ENCODE assay signal across 8 cellular contexts in genomic region chr7:87506243-87507180, GRCh38. TPM values are rescaled to one million over a fixed set of nuclear protein-coding genes. Genes with fewer than 3 reads are reported as not detected.
DNase-seq lines count a peak whose midpoint lies in the region; ATAC-seq and TF ChIP-seq lines count a peak whose summit lies in the region.

No MANE protein-coding gene starts in this region.

- H3F3A ChIP-seq in neural progenitor cell (ENCODE audit: low read depth), result no peaks in the 10 kb centered on the region

- BruUV-seq in mammary epithelial cell (replicated peaks; lab: Mats Ljungman, UMichigan), result no TSS peak

- H4K20me1 ChIP-seq in mammary epithelial cell (ENCODE audit: insufficient read depth, low read length) (no peaks in the 10 kb centered on the region), neural progenitor cell (ENCODE audit: low read depth) (no peaks in the 10 kb centered on the region)

- H3K4me1 ChIP-seq in mammary epithelial cell (ENCODE audit: insufficient read depth, low read length) (no peaks in the 10 kb centered on the region), neural progenitor cell (no peaks in the 10 kb centered on the region)
- H3K4me1 ChIP-seq in CD8-positive, alpha-beta memory T cell (ENCODE audit: insufficient read depth, low read length), result no peaks in the 10 kb centered on the region

- H3K27ac ChIP-seq in mammary epithelial cell (ENCODE audit: insufficient read depth, low read depth, low read length) (no peak overlapping the region), neural progenitor cell (no peak overlapping the region)
- H3K27ac ChIP-seq in CD8-positive, alpha-beta memory T cell (ENCODE audit: low read depth, low read length), result no peak overlapping the region

- CTCF ChIA-PET in mammary epithelial cell (lab: Charles Lee; ENCODE audit: low non-redundant PET), result interaction anchor here (0.6 to 1.0 kb wide), 4 partner anchors 14 to 380 kb away, joined by 3 to 9 read pairs (median 5); partner anchors contain the start of gene DBF4
- CTCF ChIA-PET in CD8-positive, alpha-beta memory T cell (lab: Charles Lee), result interaction anchor here (1.0 to 1.8 kb wide), 2 partner anchors 8 to 380 kb away, joined by 3 to 6 read pairs; no protein-coding TSS in a partner anchor

- intact Hi-C loops in mammary epithelial cell (cut with micrococcal nuclease), result loop anchor here (1.0 to 5.0 kb wide), 6 partner anchors 101 to 604 kb away; no protein-coding TSS in a partner anchor

- WGBS in mammary epithelial cell (ENCODE audit: low coverage, missing lambda C conversion rate), result 61% methylated on average over 2 of the region's 3 CpGs

- peaks cover 3% of the 10 kb centered on the region for H3K27me3 Mint-ChIP-seq in neural progenitor cell (ENCODE audit: insufficient read depth, low read depth)
- peaks cover 0 to 1% of the 10 kb centered on the region in 2 donors for H3K27me3 Mint-ChIP-seq in CD8-positive, alpha-beta memory T cell

- peaks cover 10% of the 10 kb centered on the region for H3K4me1 Mint-ChIP-seq in neural progenitor cell
- H3K4me1 Mint-ChIP-seq in CD8-positive, alpha-beta memory T cell, result peaks cover 5 to 8% (median 6%) of the 10 kb centered on the region in 3 donors

- H3K4me3 ChIP-seq in mammary epithelial cell (replicated peaks in 1 of 3; ENCODE audit: insufficient read depth in 1 of 3, low read depth in 2 of 3, low read length in 3 of 3), result no peak overlapping the region
- H3K4me3 ChIP-seq in neural progenitor cell, result no peak overlapping the region
- H3K4me3 ChIP-seq in CD8-positive, alpha-beta memory T cell (ENCODE audit: low read length), result no peak overlapping the region

- POLR2A ChIA-PET in CD8-positive, alpha-beta memory T cell (lab: Charles Lee), result no interaction called here

- peak; percentile 21 for DNase-seq in G401 (ENCODE audit: low spot score)
- DNase-seq in M059J (ENCODE audit: low read depth), result peak; percentile 36
- peak; percentile 5 for DNase-seq in mammary epithelial cell
- DNase-seq in neural progenitor cell (ENCODE audit: low spot score), result no peak
- DNase-seq in CD8-positive, alpha-beta memory T cell, result no peak
- no peak for DNase-seq in stimulated activated CD4-positive, alpha-beta T cell treated with anti-CD3 and anti-CD28 coated beads, Interleukin-4, amount 100 ng/mL, for 1 hour
- no peak for DNase-seq in activated CD4-positive, CD25-positive, alpha-beta regulatory T cell treated with anti-CD3 and anti-CD28 coated beads, Interleukin-2, amount 50 U/mL, for 72 hours

- H3K9me3 Mint-ChIP-seq in neural progenitor cell, result no peaks in the 10 kb centered on the region
- H3K9me3 Mint-ChIP-seq in CD8-positive, alpha-beta memory T cell, result no peaks in the 10 kb centered on the region

- H3K4me2 ChIP-seq in mammary epithelial cell (ENCODE audit: insufficient read depth, low read depth, low read length) (no peak overlapping the region), neural progenitor cell (no peak overlapping the region)

- H3K27me3 ChIP-seq in mammary epithelial cell (ENCODE audit: insufficient read depth, low read length) (peaks cover 2% of the 10 kb centered on the region), neural progenitor cell (no peaks in the 10 kb centered on the region)
- no peaks in the 10 kb centered on the region for H3K27me3 ChIP-seq in CD8-positive, alpha-beta memory T cell (ENCODE audit: insufficient read depth, low read length, poor library complexity, severe bottlenecking)

- TF ChIP-seq CTCF in mammary epithelial cell (conservative IDR thresholded peaks at IDR 0.05 in 1 of 2, IDR thresholded peaks at IDR 0.05 in 1 of 2; ENCODE audit: extremely low read depth in 1 of 2, insufficient read depth in 1 of 2, low read depth in 1 of 2, low read length in 2 of 2), result peak; percentile 54 to 58
- peak; percentile 50 for TF ChIP-seq CTCF in neural progenitor cell (IDR thresholded peaks at IDR 0.05)

- dilution Hi-C loops in mammary epithelial cell (cut with HindIII; ENCODE audit: low sequenced_read_pairs), result no loop called here

- ATAC-seq in HG03439 (IDR thresholded peaks at IDR 0.05; ENCODE audit: unreplicated experiment), result no peak

- H3K4me3 Mint-ChIP-seq in neural progenitor cell, result no peak overlapping the region
- no peak overlapping the region for H3K4me3 Mint-ChIP-seq in CD8-positive, alpha-beta memory T cell

- H2AFZ ChIP-seq in mammary epithelial cell (ENCODE audit: low read depth, low read length), result no peak overlapping the region
- H2AFZ ChIP-seq in neural progenitor cell (replicated peaks), result peak overlapping the region; percentile 19

- no peaks in the 10 kb centered on the region for H3K36me3 ChIP-seq in mammary epithelial cell (ENCODE audit: insufficient read depth, low read length)
- H3K36me3 ChIP-seq in neural progenitor cell, result no peaks in the 10 kb centered on the region
- H3K36me3 ChIP-seq in CD8-positive, alpha-beta memory T cell (ENCODE audit: insufficient read depth, low read length), result no peaks in the 10 kb centered on the region

- H3K79me2 ChIP-seq in mammary epithelial cell (ENCODE audit: insufficient read depth, low read length) (no peaks in the 10 kb centered on the region), neural progenitor cell (ENCODE audit: low read depth) (no peaks in the 10 kb centered on the region)

- H3K27ac Mint-ChIP-seq in neural progenitor cell, result no peak overlapping the region
- H3K27ac Mint-ChIP-seq in CD8-positive, alpha-beta memory T cell, result peak overlapping the region in 2 of 8 donors; percentile 3 to 70

- in situ Hi-C loops in G401 (cut with HindIII; ENCODE audit: low sequenced_read_pairs), result no loop called here
- in situ Hi-C loops in mammary epithelial cell (cut with MboI; ENCODE audit: low sequenced_read_pairs in 2 of 2), result loop anchor here (10.0 to 25.0 kb wide), 3 partner anchors 378 to 606 kb away; partner anchors contain the start of genes DBF4 (in 1 of the 2) and SLC25A40 (in 1 of the 2)

- H3K9me3 ChIP-seq in mammary epithelial cell (replicated peaks; ENCODE audit: insufficient read depth, low read length) (no peaks in the 10 kb centered on the region), neural progenitor cell (ENCODE audit: low read depth) (no peaks in the 10 kb centered on the region)
- no peaks in the 10 kb centered on the region for H3K9me3 ChIP-seq in CD8-positive, alpha-beta memory T cell (ENCODE audit: low read length)

- H3K36me3 Mint-ChIP-seq in neural progenitor cell, result no peaks in the 10 kb centered on the region
- H3K36me3 Mint-ChIP-seq in CD8-positive, alpha-beta memory T cell, result peaks cover 0 to 64% (median 0%) of the 10 kb centered on the region in 3 donors

- H3K9ac ChIP-seq in mammary epithelial cell (ENCODE audit: insufficient read depth, low read length), result no peak overlapping the region
- H3K9ac ChIP-seq in neural progenitor cell, result no peak overlapping the region

RNA-seq across cellular contexts. Expression of gene ABCB4, which starts 31.0 kb away (rescaled TPM):
- total RNA-seq in G401 (2014; rRNA removed; shearing (Covaris generic)), result not detected in 2 replicates
- total RNA-seq in M059J (2014; rRNA removed; shearing (Covaris generic)), result 3.8 and 4.6 TPM in 2 replicates
- not detected for total RNA-seq in mammary epithelial cell
- 0.06 TPM for polyA plus RNA-seq in mammary epithelial cell
- polyA minus RNA-seq in mammary epithelial cell, result not detected
- total RNA-seq in neural progenitor cell (ENCODE audit: low replicate concordance), result 0.30 and 0.50 TPM in 2 replicates
- under 1 TPM; 0.13 to 0.44 TPM for total RNA-seq in CD8-positive, alpha-beta memory T cell
- not detected for polyA plus RNA-seq in CD8-positive, alpha-beta memory T cell

Comparison
In these comparisons a context has a peak if more than half of its experiments do, and no peak if none do; other contexts are left out.
1. DNase-seq: peak in G401 (single experiment), M059J (single experiment) and mammary epithelial cell (single experiment); none in neural progenitor cell (single experiment), CD8-positive, alpha-beta memory T cell (0 of 5), stimulated activated CD4-positive, alpha-beta T cell treated with anti-CD3 and anti-CD28 coated beads, Interleukin-4, amount 100 ng/mL, for 1 hour (single experiment) and activated CD4-positive, CD25-positive, alpha-beta regulatory T cell treated with anti-CD3 and anti-CD28 coated beads, Interleukin-2, amount 50 U/mL, for 72 hours (single experiment).